ENCODE assay signal across 21 cellular contexts in genomic region chr5:854966-855743, GRCh38. TPM values are rescaled to one million over a fixed set of nuclear protein-coding genes. Genes with fewer than 3 reads are reported as not detected.
DNase-seq lines count a peak whose midpoint lies in the region; ATAC-seq and TF ChIP-seq lines count a peak whose summit lies in the region.
"Had no signal": no experiment of that assay in that cellular context is flagged by ENCODE, and none has a peak within 500 bp of the region (broad histone marks: within the 10 kb centered on the region; RNA-seq: fewer than 3 reads in every experiment).

No MANE protein-coding gene starts in this region.

- TF ChIP-seq CTCF in RWPE2 (IDR thresholded peaks at IDR 0.05; ENCODE audit: poor library complexity, severe bottlenecking) (no peak), endodermal cell (conservative IDR thresholded peaks at IDR 0.05) (no peak), lower lobe of right lung (IDR thresholded peaks at IDR 0.05) (no peak), sigmoid colon (IDR thresholded peaks at IDR 0.05) (no peak)

- TF ChIP-seq POLR2A in sigmoid colon (IDR thresholded peaks at IDR 0.05): no peak

- no peak overlapping the region for H3K9ac ChIP-seq in endodermal cell (ENCODE audit: extremely low read depth, low read length, poor library complexity, severe bottlenecking)
- H3K9ac ChIP-seq: KMS-11 had no signal

- no peak overlapping the region for H3K4me3 Mint-ChIP-seq in endodermal cell
- H3K4me3 Mint-ChIP-seq: CD8-positive, alpha-beta memory T cell had no signal

- ATAC-seq in RWPE2 (ENCODE audit: low read depth) (no peak), lower lobe of right lung (no peak), GM21786 (IDR thresholded peaks at IDR 0.05; ENCODE audit: unreplicated experiment) (no peak)
- ATAC-seq: Right ventricle myocardium inferior had no signal

- H3K27ac ChIP-seq in RWPE2 (ENCODE audit: poor library complexity, severe bottlenecking) (no peak overlapping the region), endodermal cell (ENCODE audit: low read depth, low read length) (no peak overlapping the region), lower lobe of right lung (no peak overlapping the region), sigmoid colon (no peak overlapping the region)
- H3K27ac ChIP-seq: C4-2B, KMS-11, SJSA1 had no signal

- H3K27me3 ChIP-seq in RWPE2 (ENCODE audit: insufficient read depth, poor library complexity, severe bottlenecking): peaks cover 22% of the 10 kb centered on the region
- H3K27me3 ChIP-seq in endodermal cell (ENCODE audit: control insufficient read depth, insufficient read depth, low read length, poor library complexity, severe bottlenecking): no peaks in the 10 kb centered on the region
- H3K27me3 ChIP-seq in lower lobe of right lung (ENCODE audit: low read depth): peaks cover 8% of the 10 kb centered on the region
- peaks cover 0 to 37% (median 24%) of the 10 kb centered on the region in 3 donors for H3K27me3 ChIP-seq in sigmoid colon

- no peaks in the 10 kb centered on the region for H3K4me1 ChIP-seq in RWPE2 (ENCODE audit: insufficient read depth, poor library complexity, severe bottlenecking)
- H3K4me1 ChIP-seq in endodermal cell (ENCODE audit: control insufficient read depth, insufficient read depth, low read length): no peaks in the 10 kb centered on the region
- H3K4me1 ChIP-seq in lower lobe of right lung: peaks cover under 1% of the 10 kb centered on the region
- peaks cover 0 to under 1% (median 0%) of the 10 kb centered on the region in 4 donors for H3K4me1 ChIP-seq in sigmoid colon
- H3K4me1 ChIP-seq: SJSA1 had no signal

- no peaks in the 10 kb centered on the region for H3K9me3 Mint-ChIP-seq in endodermal cell
- H3K9me3 Mint-ChIP-seq: CD8-positive, alpha-beta memory T cell had no signal

- intact Hi-C loops in lower lobe of right lung (cut with DNase I) (no loop called here), sigmoid colon (cut with DNase I) (no loop called here)

- H3K36me3 ChIP-seq in RWPE2 (ENCODE audit: low read depth) (no peaks in the 10 kb centered on the region), endodermal cell (ENCODE audit: control insufficient read depth, insufficient read depth, low read length) (no peaks in the 10 kb centered on the region), lower lobe of right lung (no peaks in the 10 kb centered on the region), sigmoid colon (no peaks in the 10 kb centered on the region)

- no peaks in the 10 kb centered on the region for H3K27me3 Mint-ChIP-seq in endodermal cell (ENCODE audit: insufficient read depth)

- peaks cover 2% of the 10 kb centered on the region for H3K36me3 Mint-ChIP-seq in endodermal cell (ENCODE audit: low read depth)

- no peak overlapping the region for H3K4me3 ChIP-seq in RWPE2 (ENCODE audit: severe bottlenecking)
- H3K4me3 ChIP-seq in endodermal cell (ENCODE audit: low read length): no peak overlapping the region
- no peak overlapping the region for H3K4me3 ChIP-seq in lower lobe of right lung
- no peak overlapping the region for H3K4me3 ChIP-seq in sigmoid colon
- H3K4me3 ChIP-seq: SJSA1 had no signal

- DNase-seq in RWPE2 (ENCODE audit: low spot score): peak; percentile 52
- no peak for DNase-seq in endodermal cell
- DNase-seq in lower lobe of right lung: peak; percentile 35
- DNase-seq in sigmoid colon: peak; percentile 56
- no peak for DNase-seq in midbrain (lab: John Stamatoyannopoulos, UW)
- no peak for DNase-seq in SW 1271 (lab: John Stamatoyannopoulos, UW)
- DNase-seq: Calu3, GOT3, HCEC 1CT, NCI-H1092 treated with DMSO at 0.1 percent for 48 hours, NCI-H146, NCI-H2029 treated with DMSO at 0.1 percent for 48 hours, NCI-H2171, NCI-H524 treated with DMSO at 0.1 percent for 48 hours, OCI-M1 had no signal

- H3K4me1 Mint-ChIP-seq in endodermal cell: peaks cover 5% of the 10 kb centered on the region

- peak overlapping the region; percentile 39 for H3K27ac Mint-ChIP-seq in endodermal cell

- WGBS in endodermal cell (ENCODE audit: insufficient coverage in 1 of 2, insufficient read length in 1 of 2), 2 experiments: 91 to 92% methylated on average over 24 to 32 of the region's 32 CpGs
- 88 to 91% methylated on average over 32 of the region's 32 CpGs for WGBS in sigmoid colon, 2 donors

- TF ChIP-seq EP300 in sigmoid colon (IDR thresholded peaks at IDR 0.05): no peak

- H3K9me3 ChIP-seq in RWPE2 (ENCODE audit: severe bottlenecking) (no peaks in the 10 kb centered on the region), endodermal cell (ENCODE audit: control insufficient read depth, low read length) (no peaks in the 10 kb centered on the region), lower lobe of right lung (no peaks in the 10 kb centered on the region), sigmoid colon (no peaks in the 10 kb centered on the region)
- H3K9me3 ChIP-seq: SJSA1 had no signal

RNA-seq across cellular contexts. Expression of gene ZDHHC11, which starts 4.4 kb away (rescaled TPM):
- total RNA-seq in endodermal cell: 10 to 100 TPM; 10.6 to 28.9 TPM
- 8.4 TPM for polyA plus RNA-seq in endodermal cell (2013, experiment 1 of 2)
- polyA plus RNA-seq in endodermal cell (2013, experiment 2 of 2): 10.4 TPM
- 28.7 TPM for total RNA-seq in lower lobe of right lung
- 1 to 10 TPM; 1.8 to 8.0 (median 3.7) TPM for total RNA-seq in sigmoid colon
- 1 to 10 TPM in 1 of 3 donors, under 1 TPM in 1, not detected in 1; 0.60 to 4.9 TPM for polyA plus RNA-seq in sigmoid colon
- polyA plus RNA-seq: CD8-positive, alpha-beta memory T cell had no signal

RNA-seq across cellular contexts. Expression of gene BRD9, which starts 37.4 kb away (rescaled TPM):
- total RNA-seq in endodermal cell: 10 to 100 TPM; 58.2 to 67.9 TPM
- 48.1 TPM for polyA plus RNA-seq in endodermal cell (2013, experiment 1 of 2)
- 43.1 TPM for polyA plus RNA-seq in endodermal cell (2013, experiment 2 of 2)
- total RNA-seq in lower lobe of right lung: 37.7 TPM
- total RNA-seq in sigmoid colon: 10 to 100 TPM; 21.4 to 38.8 (median 24.6) TPM
- polyA plus RNA-seq in sigmoid colon: 10 to 100 TPM; 12.9 to 28.3 (median 14.4) TPM

RNA-seq across cellular contexts. Expression of gene TRIP13, which starts 37.5 kb away (rescaled TPM):
- total RNA-seq in endodermal cell: 10 to 100 TPM; 21.9 to 32.4 TPM
- 31.7 TPM for polyA plus RNA-seq in endodermal cell (2013, experiment 1 of 2)
- 31.8 TPM for polyA plus RNA-seq in endodermal cell (2013, experiment 2 of 2)
- total RNA-seq in lower lobe of right lung: 1.0 TPM
- under 1 TPM in 3 of 4 donors, not detected in 1; 0.16 to 0.83 (median 0.54) TPM for total RNA-seq in sigmoid colon
- polyA plus RNA-seq in sigmoid colon: 1 to 10 TPM; 1.2 to 7.7 (median 3.9) TPM

Comparison
In these comparisons a context has a peak if more than half of its experiments do, and no peak if none do; other contexts are left out.
1. DNase-seq: peak in RWPE2 (single experiment), lower lobe of right lung (single experiment) and sigmoid colon (single experiment); none in endodermal cell (single experiment), midbrain (single experiment) and SW 1271 (0 of 2).
2. RNA of gene TRIP13, which starts 37.5 kb away (total RNA-seq): 21.9 to 32.4 TPM in endodermal cell; 1.0 TPM in lower lobe of right lung (single experiment) and 0.16 to 0.83 TPM in sigmoid colon; every median in the first group is over 10 times any median in the second.